8 cellular contexts compared by ENCODE assay signal in genomic region chr5:133244242-133244641, GRCh38.
A peak's percentile ranks its signal among the peaks of the same experiment; 100 is the strongest.
DNase-seq lines count a peak whose midpoint lies in the region; ATAC-seq and TF ChIP-seq lines count a peak whose summit lies in the region.

No MANE protein-coding gene starts in this region.

- H3K27ac ChIP-seq in breast epithelium: no peak overlapping the region

- H3K27me3 ChIP-seq in breast epithelium: no peaks in the 10 kb centered on the region

- intact Hi-C loops in left colon (cut with DNase I, micrococcal nuclease) (no loop called here), breast epithelium (cut with DNase I; ENCODE audit: low total_unique reads) (no loop called here)

- H3K4me3 ChIP-seq in breast epithelium: no peak overlapping the region

- no peaks in the 10 kb centered on the region for H3K36me3 ChIP-seq in breast epithelium

- no peak overlapping the region for H3K4me3 Mint-ChIP-seq in nephron progenitor cell

- no peaks in the 10 kb centered on the region for H3K9me3 ChIP-seq in breast epithelium

- H3K36me3 Mint-ChIP-seq in nephron progenitor cell (ENCODE audit: low read depth): no peaks in the 10 kb centered on the region

- no peak for TF ChIP-seq CTCF in breast epithelium (IDR thresholded peaks at IDR 0.05)
- no peak for TF ChIP-seq CTCF in nephron progenitor cell (IDR thresholded peaks at IDR 0.05)

- no peaks in the 10 kb centered on the region for H3K4me1 ChIP-seq in breast epithelium

- H3K4me1 Mint-ChIP-seq in nephron progenitor cell: peaks cover 29% of the 10 kb centered on the region

- peaks cover 4% of the 10 kb centered on the region for H3K27me3 Mint-ChIP-seq in nephron progenitor cell (ENCODE audit: low read depth, poor library complexity)

- DNase-seq in NCI-H146 treated with DMSO at 0.1 percent for 48 hours (lab: John Stamatoyannopoulos, UW; ENCODE audit: unreplicated experiment) (peak; percentile 14), left colon (no peak), breast epithelium (ENCODE audit: low spot score in 2 of 2) (no peak), nephron progenitor cell (no peak), ecto neural progenitor cell (ENCODE audit: low spot score) (no peak)
- DNase-seq in activated CD4-positive, alpha-beta T cell treated with anti-CD3 and anti-CD28 coated beads for 48 hours: no peak

- H3K9me3 Mint-ChIP-seq in nephron progenitor cell: peaks cover 5% of the 10 kb centered on the region

- peak; percentile 66 for ATAC-seq in GM18511 (IDR thresholded peaks at IDR 0.05; ENCODE audit: unreplicated experiment)
- ATAC-seq in GM21825 (IDR thresholded peaks at IDR 0.05; ENCODE audit: unreplicated experiment): peak; percentile 60
- ATAC-seq in left colon: peak; percentile 65

- no peak overlapping the region for H3K27ac Mint-ChIP-seq in nephron progenitor cell

- no peak for TF ChIP-seq POLR2A in breast epithelium (IDR thresholded peaks at IDR 0.05)
